Comparison of ENCODE assay signal across 29 cellular contexts in genomic region chr12:124303579-124304313, GRCh38. TPM values are rescaled to one million over a fixed set of nuclear protein-coding genes. Genes with fewer than 3 reads are reported as not detected.
DNase-seq lines count a peak whose midpoint lies in the region; ATAC-seq, FAIRE-seq and TF ChIP-seq lines count a peak whose summit lies in the region.
"Had no signal": no experiment of that assay in that cellular context is flagged by ENCODE, and none has a peak within 500 bp of the region (broad histone marks: within the 10 kb centered on the region; RNA-seq: fewer than 3 reads in every experiment).

No MANE protein-coding gene starts in this region.

- H3K27me3 ChIP-seq in breast epithelium (peaks cover 0 to under 1% of the 10 kb centered on the region in 2 donors), mammary epithelial cell (ENCODE audit: insufficient read depth, low read length) (peaks cover 15% of the 10 kb centered on the region), neuronal stem cell (ENCODE audit: control insufficient read depth in 3 of 3, insufficient read depth in 3 of 3, low read depth in 1 of 3, low read length in 3 of 3) (no peaks in the 10 kb centered on the region), aorta (ENCODE audit: control insufficient read depth in 1 of 2, insufficient read depth in 2 of 2, low read length in 1 of 2) (no peaks in the 10 kb centered on the region)
- H3K27me3 ChIP-seq: BE2C had no signal

- peak overlapping the region; percentile 37 for H3K23ac ChIP-seq in neuronal stem cell (ENCODE audit: low read depth, low read length, poor library complexity)

- H4K20me1 ChIP-seq in mammary epithelial cell (ENCODE audit: insufficient read depth, low read length), result no peaks in the 10 kb centered on the region

- H3K79me2 ChIP-seq in mammary epithelial cell (ENCODE audit: insufficient read depth, low read length), result no peaks in the 10 kb centered on the region

- H3K9me3 ChIP-seq in breast epithelium, result no peaks in the 10 kb centered on the region
- no peaks in the 10 kb centered on the region for H3K9me3 ChIP-seq in mammary epithelial cell (replicated peaks; ENCODE audit: insufficient read depth, low read length)
- no peaks in the 10 kb centered on the region for H3K9me3 ChIP-seq in neuronal stem cell (replicated peaks in 1 of 2; ENCODE audit: control insufficient read depth in 2 of 2, insufficient read depth in 1 of 2, low read depth in 1 of 2, low read length in 2 of 2)
- H3K9me3 ChIP-seq in aorta (ENCODE audit: control insufficient read depth, low read length), result no peaks in the 10 kb centered on the region
- H3K9me3 ChIP-seq: BE2C had no signal

- H2AFZ ChIP-seq in mammary epithelial cell (ENCODE audit: low read depth, low read length) (no peak overlapping the region), neuronal stem cell (ENCODE audit: low read length) (no peak overlapping the region)

- H3K4me3 ChIP-seq in breast epithelium (peak overlapping the region in 1 of 3 donors; percentile 35), mammary epithelial cell (replicated peaks in 1 of 3; ENCODE audit: insufficient read depth in 1 of 3, low read depth in 2 of 3, low read length in 3 of 3) (no peak overlapping the region), neuronal stem cell (ENCODE audit: low read length in 2 of 2) (no peak overlapping the region), aorta (ENCODE audit: low read length in 2 of 2) (no peak overlapping the region)
- H3K4me3 ChIP-seq: SK-N-MC had no signal

- H3K4me1 ChIP-seq in breast epithelium (no peaks in the 10 kb centered on the region), mammary epithelial cell (ENCODE audit: insufficient read depth, low read length) (no peaks in the 10 kb centered on the region), neuronal stem cell (ENCODE audit: control insufficient read depth in 2 of 2, insufficient read depth in 1 of 2, low read depth in 1 of 2, low read length in 2 of 2) (no peaks in the 10 kb centered on the region), aorta (ENCODE audit: control insufficient read depth in 1 of 2, insufficient read depth in 2 of 2, low read length in 2 of 2) (no peaks in the 10 kb centered on the region)
- H3K4me1 ChIP-seq: BE2C had no signal

- no peak overlapping the region for H3K27ac Mint-ChIP-seq in glutamatergic neuron (ENCODE audit: unreplicated experiment)
- H3K27ac Mint-ChIP-seq: CD14-positive monocyte; CD8-positive, alpha-beta memory T cell had no signal

- no peak overlapping the region for H3K4me2 ChIP-seq in mammary epithelial cell (ENCODE audit: insufficient read depth, low read depth, low read length)
- H3K4me2 ChIP-seq in neuronal stem cell (ENCODE audit: insufficient read depth, low read length, poor library complexity, severe bottlenecking), result no peak overlapping the region
- H3K4me2 ChIP-seq: KMS-11 had no signal

- TF ChIP-seq POLR2A in breast epithelium (IDR thresholded peaks at IDR 0.05) (no peak), H54 (IDR thresholded peaks at IDR 0.05; ENCODE audit: low read depth, low read length) (no peak)

- no peak overlapping the region for H4K8ac ChIP-seq in neuronal stem cell (ENCODE audit: low read depth, low read length)

- no peak overlapping the region for H3K14ac ChIP-seq in neuronal stem cell (ENCODE audit: low read length)

- ATAC-seq in aorta (ENCODE audit: low FRiP score) (no peak), HG03045 (IDR thresholded peaks at IDR 0.05; ENCODE audit: unreplicated experiment) (no peak), HG03039 (IDR thresholded peaks at IDR 0.05; ENCODE audit: unreplicated experiment) (no peak)

- H3K4ac ChIP-seq in neuronal stem cell (ENCODE audit: low read length), result no peak overlapping the region

- H3K4me3 Mint-ChIP-seq in glutamatergic neuron (ENCODE audit: unreplicated experiment), result no peak overlapping the region
- H3K4me3 Mint-ChIP-seq: CD14-positive monocyte; CD8-positive, alpha-beta memory T cell; IgD-negative memory B cell had no signal

- TF ChIP-seq CTCF in breast epithelium (IDR thresholded peaks at IDR 0.05), result no peak
- no peak for TF ChIP-seq CTCF in mammary epithelial cell (conservative IDR thresholded peaks at IDR 0.05 in 1 of 2, IDR thresholded peaks at IDR 0.05 in 1 of 2; ENCODE audit: extremely low read depth in 1 of 2, insufficient read depth in 1 of 2, low read depth in 1 of 2, low read length in 2 of 2)
- TF ChIP-seq CTCF in glutamatergic neuron (IDR thresholded peaks at IDR 0.05; ENCODE audit: partially characterized antibody, unreplicated experiment), result no peak

- WGBS in mammary epithelial cell (ENCODE audit: low coverage, missing lambda C conversion rate), result 51% methylated on average over 28 of the region's 38 CpGs
- whole genome bisulfite sequencing in neuronal stem cell (ENCODE audit: extremely low coverage in 2 of 2, insufficient read length in 2 of 2, insufficient replicate concordance in 1 of 2), 2 donors, result no CpG with 5 or more reads among the region's 38 CpGs
- 93 to 95% methylated on average over 37 to 38 of the region's 38 CpGs for WGBS in aorta, 2 donors

- FAIRE-seq in H54 (lab: Jason Lieb, UNC), result no peak
- FAIRE-seq: GM12891 had no signal

- in situ Hi-C loops in mammary epithelial cell (cut with MboI; ENCODE audit: low sequenced_read_pairs in 2 of 2), result no loop called here

- no TSS peak for BruUV-seq in mammary epithelial cell (replicated peaks; lab: Mats Ljungman, UMichigan)

- H2BK15ac ChIP-seq in neuronal stem cell (ENCODE audit: low read length), result peak overlapping the region; percentile 60

- H3K27me3 Mint-ChIP-seq in glutamatergic neuron (ENCODE audit: unreplicated experiment), result peaks cover 6% of the 10 kb centered on the region

- no peak overlapping the region for H2BK5ac ChIP-seq in neuronal stem cell (ENCODE audit: low read length)

- intact Hi-C loops in breast epithelium (cut with DNase I; ENCODE audit: low total_unique reads) (no loop called here), mammary epithelial cell (cut with micrococcal nuclease) (no loop called here), aorta (cut with DNase I) (no loop called here)

- H2BK120ac ChIP-seq in neuronal stem cell (ENCODE audit: low read depth, low read length), result no peak overlapping the region

- no peak for DNase-seq in breast epithelium (ENCODE audit: low spot score in 2 of 2)
- no peak for DNase-seq in mammary epithelial cell
- peak; percentile 20 for DNase-seq in glutamatergic neuron
- no peak for DNase-seq in neuronal stem cell (ENCODE audit: low spot score)
- DNase-seq in aorta, result peak; percentile 34 to 63
- DNase-seq in H54 (ENCODE audit: insufficient read length, low spot score), result no peak
- DNase-seq: BE2C; CD8-positive, alpha-beta memory T cell; DMS 273 treated with DMSO at 0.1 percent for 48 hours; DMS79; EL; GDM1; MM.1S; NCI-H2029 treated with DMSO at 0.1 percent for 48 hours; NCI-H446 treated with DMSO at 0.1 percent for 48 hours; NCI-H69; SHP77 treated with DMSO at 0.1 percent for 48 hours had no signal

- H3K27ac ChIP-seq in breast epithelium, result peak overlapping the region; percentile 67 to 75
- no peak overlapping the region for H3K27ac ChIP-seq in mammary epithelial cell (ENCODE audit: insufficient read depth, low read depth, low read length)
- no peak overlapping the region for H3K27ac ChIP-seq in neuronal stem cell (replicated peaks; ENCODE audit: low read length)
- H3K27ac ChIP-seq in aorta (ENCODE audit: low read depth in 1 of 2, low read length in 2 of 2), result no peak overlapping the region
- H3K27ac ChIP-seq: 22Rv1, HL-60, KMS-11, RWPE1, SK-N-MC had no signal

- no peaks in the 10 kb centered on the region for H3K79me1 ChIP-seq in neuronal stem cell (ENCODE audit: low read depth, low read length)

- H2BK12ac ChIP-seq in neuronal stem cell (ENCODE audit: low read length), result no peak overlapping the region

- peak overlapping the region; percentile 33 for H2AK5ac ChIP-seq in neuronal stem cell (ENCODE audit: low read depth, low read length)

- no peaks in the 10 kb centered on the region for H3K36me3 Mint-ChIP-seq in glutamatergic neuron (ENCODE audit: unreplicated experiment)
- H3K36me3 Mint-ChIP-seq: CD14-positive monocyte; CD8-positive, alpha-beta memory T cell had no signal

- H3K4me1 Mint-ChIP-seq in glutamatergic neuron (ENCODE audit: low read depth, unreplicated experiment), result peaks cover 20% of the 10 kb centered on the region
- H3K4me1 Mint-ChIP-seq: CD14-positive monocyte; CD8-positive, alpha-beta memory T cell; IgD-negative memory B cell had no signal

- dilution Hi-C loops in mammary epithelial cell (cut with HindIII; ENCODE audit: low sequenced_read_pairs), result no loop called here

- H3K18ac ChIP-seq in neuronal stem cell (ENCODE audit: low read length), result peak overlapping the region; percentile 84

- H3K9ac ChIP-seq in mammary epithelial cell (ENCODE audit: insufficient read depth, low read length) (no peak overlapping the region), neuronal stem cell (ENCODE audit: low read depth, low read length, poor library complexity) (peak overlapping the region; percentile 34)
- H3K9ac ChIP-seq: KMS-11 had no signal

- H3K9me3 Mint-ChIP-seq in glutamatergic neuron (ENCODE audit: unreplicated experiment), result peaks cover 6% of the 10 kb centered on the region
- H3K9me3 Mint-ChIP-seq: CD14-positive monocyte, IgD-negative memory B cell had no signal

- H3K36me3 ChIP-seq in breast epithelium (no peaks in the 10 kb centered on the region), mammary epithelial cell (ENCODE audit: insufficient read depth, low read length) (no peaks in the 10 kb centered on the region), neuronal stem cell (replicated peaks in 1 of 2; ENCODE audit: control insufficient read depth in 2 of 2, insufficient read depth in 2 of 2, low read length in 2 of 2) (no peaks in the 10 kb centered on the region), aorta (ENCODE audit: control insufficient read depth in 1 of 2, insufficient read depth in 2 of 2, low read length in 1 of 2) (no peaks in the 10 kb centered on the region)
- H3K36me3 ChIP-seq: BE2C had no signal

- CTCF ChIA-PET in mammary epithelial cell (lab: Charles Lee; ENCODE audit: low non-redundant PET), result no interaction called here

- peak overlapping the region; percentile 75 for H4K91ac ChIP-seq in neuronal stem cell (ENCODE audit: low read depth, low read length, poor library complexity)

RNA-seq across cellular contexts. Expression of gene RFLNA, which starts 8.9 kb away (rescaled TPM):
- 10 to 100 TPM in 1 of 3 donors, 1 to 10 TPM in 1, not detected in 1; 1.3 to 11.4 TPM for total RNA-seq in breast epithelium
- 1 to 10 TPM in 1 of 2 donors, not detected in 1; 4.5 TPM for total RNA-seq in mammary epithelial cell
- polyA plus RNA-seq in mammary epithelial cell, result 0.20 TPM
- not detected for polyA minus RNA-seq in mammary epithelial cell
- total RNA-seq in glutamatergic neuron (ENCODE audit: unreplicated experiment), result 36.9 TPM
- polyA plus RNA-seq in neuronal stem cell (2013, experiment 1 of 2), result 1.5 TPM
- polyA plus RNA-seq in neuronal stem cell (2013, experiment 2 of 2), result 2.0 TPM
- 1 to 10 TPM; 1.2 to 1.9 TPM for total RNA-seq in aorta
- polyA plus RNA-seq in aorta, result 1 to 10 TPM; 1.6 to 6.8 TPM
- total RNA-seq: CD8-positive, alpha-beta memory T cell; H4; OCI-LY7 had no signal
- polyA plus RNA-seq: CD14-positive monocyte; CD8-positive, alpha-beta memory T cell; IgD-negative memory B cell had no signal

Comparison
In these comparisons a context has a peak if more than half of its experiments do, and no peak if none do; other contexts are left out.
1. H3K27ac ChIP-seq: peak in breast epithelium (2 of 2); none in mammary epithelial cell (single experiment), neuronal stem cell (single experiment) and aorta (0 of 2).
2. DNase-seq: peak in glutamatergic neuron (single experiment) and aorta (2 of 2); none in breast epithelium (0 of 2), mammary epithelial cell (single experiment), neuronal stem cell (single experiment) and H54 (single experiment).